In genomic region chr7:75737856-75738603, GRCh38 we compare ENCODE assay signal across 9 cellular contexts. TPM values are rescaled to one million over a fixed set of nuclear protein-coding genes. Genes with fewer than 3 reads are reported as not detected.
DNase-seq lines count a peak whose midpoint lies in the region; ATAC-seq, FAIRE-seq and TF ChIP-seq lines count a peak whose summit lies in the region.
"Had no signal": no experiment of that assay in that cellular context is flagged by ENCODE, and none has a peak within 500 bp of the region (broad histone marks: within the 10 kb centered on the region; RNA-seq: fewer than 3 reads in every experiment).

No MANE protein-coding gene starts in this region.

- peak overlapping the region; percentile 45 for H3K27ac ChIP-seq in endothelial cell of umbilical vein (ENCODE audit: insufficient read depth, low read depth, low read length)
- H3K27ac ChIP-seq in neutrophil: no peak overlapping the region

- ATAC-seq in HG02642 (IDR thresholded peaks at IDR 0.05; ENCODE audit: poor library complexity, unreplicated experiment): no peak

- no peaks in the 10 kb centered on the region for H3K36me3 ChIP-seq in endothelial cell of umbilical vein (ENCODE audit: control insufficient read depth in 2 of 2, extremely low read depth in 1 of 2, insufficient read depth in 2 of 2, low read length in 2 of 2)
- H3K36me3 ChIP-seq in neutrophil: no peaks in the 10 kb centered on the region

- H3K9me1 ChIP-seq in endothelial cell of umbilical vein (replicated peaks; ENCODE audit: control insufficient read depth, extremely low read depth, insufficient read depth, low read length): no peaks in the 10 kb centered on the region

- DNase-seq in NCI-H2227 (lab: John Stamatoyannopoulos, UW; ENCODE audit: unreplicated experiment) (peak; percentile 20), NCI-H2227 treated with DMSO at 0.1 percent for 48 hours (lab: John Stamatoyannopoulos, UW) (no peak), RKO (ENCODE audit: low spot score) (peak; percentile 12), endothelial cell of umbilical vein (ENCODE audit: low read depth, low spot score) (no peak), amniotic stem cell (lab: John Stamatoyannopoulos, UW) (no peak)
- no peak for DNase-seq in activated CD4-positive, CD25-positive, alpha-beta regulatory T cell (lab: John Stamatoyannopoulos, UW)

- H3K9ac ChIP-seq in endothelial cell of umbilical vein (replicated peaks; ENCODE audit: extremely low read depth, insufficient read depth, low read length): peak overlapping the region; percentile 69

- no peaks in the 10 kb centered on the region for H3K27me3 ChIP-seq in endothelial cell of umbilical vein (ENCODE audit: control insufficient read depth in 2 of 2, insufficient read depth in 2 of 2, low read length in 2 of 2)
- H3K27me3 ChIP-seq in neutrophil: peaks cover 20% of the 10 kb centered on the region

- H3K79me2 ChIP-seq in endothelial cell of umbilical vein (ENCODE audit: control insufficient read depth, insufficient read depth, low read length): no peaks in the 10 kb centered on the region

- H3K4me2 ChIP-seq in endothelial cell of umbilical vein (ENCODE audit: insufficient read depth, low read length): peak overlapping the region; percentile 77

- POLR2A ChIA-PET in endothelial cell of umbilical vein (lab: Charles Lee): interaction anchor here (0.6 kb wide), 1 partner anchor 126 kb away, joined by 4 read pairs; no protein-coding TSS in a partner anchor

- dilution Hi-C loops in endothelial cell of umbilical vein (cut with MboI; ENCODE audit: extremely low pct_ligation_motif_present, low sequenced_read_pairs): no loop called here

- BruUV-seq in endothelial cell of umbilical vein (replicated peaks; lab: Mats Ljungman, UMichigan): no TSS peak

- no peak for FAIRE-seq in endothelial cell of umbilical vein (lab: Jason Lieb, UNC)
- FAIRE-seq: G401.6 had no signal

- CTCF ChIA-PET in endothelial cell of umbilical vein (lab: Charles Lee): interaction anchor here (0.7 to 1.9 kb wide), 3 partner anchors 16 to 282 kb away, joined by 3 to 8 read pairs (median 3); no protein-coding TSS in a partner anchor

- TF ChIP-seq POLR2A in endothelial cell of umbilical vein (IDR thresholded peaks at IDR 0.05; ENCODE audit: low read depth, low read length): no peak

- H4K20me1 ChIP-seq in endothelial cell of umbilical vein (replicated peaks; ENCODE audit: control insufficient read depth, extremely low read depth, insufficient read depth, low read length): no peaks in the 10 kb centered on the region

- H3K9me3 ChIP-seq in endothelial cell of umbilical vein (replicated peaks; ENCODE audit: control insufficient read depth, insufficient read depth, low read length) (no peaks in the 10 kb centered on the region), neutrophil (no peaks in the 10 kb centered on the region)

- TF ChIP-seq CTCF in endothelial cell of umbilical vein (IDR thresholded peaks at IDR 0.05; ENCODE audit: extremely low read depth in 1 of 2, insufficient read depth in 1 of 2, low read depth in 1 of 2, low read length in 2 of 2): no peak
- TF ChIP-seq CTCF in neutrophil (IDR thresholded peaks at IDR 0.05): no peak

- peaks cover 6% of the 10 kb centered on the region for H3K4me1 ChIP-seq in endothelial cell of umbilical vein (ENCODE audit: control insufficient read depth, extremely low read depth, insufficient read depth, low read length)
- H3K4me1 ChIP-seq in neutrophil (ENCODE audit: control insufficient read depth in 1 of 2, insufficient read depth in 1 of 2, low read depth in 1 of 2, low read length in 1 of 2): peaks cover 34% of the 10 kb centered on the region in 2 experiments

- peak overlapping the region; percentile 74 for H2AFZ ChIP-seq in endothelial cell of umbilical vein (ENCODE audit: low read depth, low read length)

- H3K4me3 ChIP-seq in endothelial cell of umbilical vein (replicated peaks in 1 of 3; ENCODE audit: insufficient read depth in 1 of 3, low read depth in 1 of 3, low read length in 3 of 3): peak overlapping the region; percentile 49 to 89 (median 68)
- peak overlapping the region; percentile 91 to 95 for H3K4me3 ChIP-seq in neutrophil (ENCODE audit: low read depth in 1 of 2, low read length in 1 of 2)

- intact Hi-C loops in endothelial cell of umbilical vein (cut with micrococcal nuclease): loop anchor here (2.0 kb wide), 3 partner anchors 67 to 139 kb away; no protein-coding TSS in a partner anchor

TF ChIP-seq in endothelial cell of umbilical vein, 7 proteins besides CTCF, POLR2A, EP300 and RAD21:
- TF ChIP-seq GATA2 (IDR thresholded peaks at IDR 0.05; ENCODE audit: insufficient read depth, insufficient read length, low read depth, low read length): no peak
- no peak for TF ChIP-seq FOS (IDR thresholded peaks at IDR 0.05; ENCODE audit: borderline replicate concordance, insufficient read depth, low read length)
- TF ChIP-seq EZH2 (IDR thresholded peaks at IDR 0.05; ENCODE audit: borderline replicate concordance, low read depth, low read length, severe bottlenecking): no peak
- TF ChIP-seq POLR2AphosphoS5 (IDR thresholded peaks at IDR 0.05; ENCODE audit: insufficient read depth, low read depth, low read length): no peak
- no peak for TF ChIP-seq JUN (IDR thresholded peaks at IDR 0.05; ENCODE audit: borderline replicate concordance, insufficient read depth, insufficient read length, low read depth)
- no peak for TF ChIP-seq MYC (IDR thresholded peaks at IDR 0.05; ENCODE audit: low read depth, low read length)
- TF ChIP-seq MAX (IDR thresholded peaks at IDR 0.05; ENCODE audit: insufficient read depth, insufficient read length): no peak
TF ChIP-seq in endothelial cell of umbilical vein: peak in this region for 0.

RNA-seq across cellular contexts. Expression of gene HIP1, which starts 0.7 kb away (rescaled TPM):
- 45.1 and 47.6 TPM in 2 replicates for total RNA-seq in endothelial cell of umbilical vein
- 22.3 and 23.7 TPM in 2 replicates for polyA plus RNA-seq in endothelial cell of umbilical vein
- polyA plus RNA-seq in endothelial cell of umbilical vein (2011; cell fraction: cytosol; rRNA removed): 20.9 and 22.7 TPM in 2 replicates
- polyA plus RNA-seq in endothelial cell of umbilical vein (2011; cell fraction: nucleus; rRNA removed): 32.0 and 36.8 TPM in 2 replicates
- polyA plus RNA-seq in endothelial cell of umbilical vein (2012): 22.1 and 27.9 TPM in 2 replicates
- polyA minus RNA-seq in endothelial cell of umbilical vein: 49.6 and 57.0 TPM in 2 replicates
- 9.5 TPM for polyA minus RNA-seq in endothelial cell of umbilical vein (2011; cell fraction: cytosol; rRNA and poly(A)+ RNA removed)
- 32.5 and 38.5 TPM in 2 replicates for polyA minus RNA-seq in endothelial cell of umbilical vein (2011; cell fraction: nucleus; rRNA and poly(A)+ RNA removed)

RNA-seq across cellular contexts. Expression of gene CCL26, which starts 34.0 kb away (rescaled TPM):
- not detected in 2 replicates for total RNA-seq in endothelial cell of umbilical vein
- not detected in 2 replicates for polyA plus RNA-seq in endothelial cell of umbilical vein
- polyA plus RNA-seq in endothelial cell of umbilical vein (2011; cell fraction: cytosol; rRNA removed): not detected in 2 replicates
- polyA plus RNA-seq in endothelial cell of umbilical vein (2011; cell fraction: nucleus; rRNA removed): not detected in 2 replicates
- 0.71 TPM in 1 of 2 replicates, not detected in the other for polyA plus RNA-seq in endothelial cell of umbilical vein (2012)
- polyA minus RNA-seq in endothelial cell of umbilical vein: not detected in 2 replicates
- polyA minus RNA-seq in endothelial cell of umbilical vein (2011; cell fraction: cytosol; rRNA and poly(A)+ RNA removed): not detected
- not detected in 2 replicates for polyA minus RNA-seq in endothelial cell of umbilical vein (2011; cell fraction: nucleus; rRNA and poly(A)+ RNA removed)

Comparison
In these comparisons a context has a peak if more than half of its experiments do, and no peak if none do; other contexts are left out.
1. DNase-seq: peak in NCI-H2227 (single experiment) and RKO (single experiment); none in NCI-H2227 treated with DMSO at 0.1 percent for 48 hours (single experiment), endothelial cell of umbilical vein (single experiment), amniotic stem cell (single experiment) and activated CD4-positive, CD25-positive, alpha-beta regulatory T cell (0 of 4).